ENCODE assay signal across 16 cellular contexts in genomic region chr6:157652601-157653363, GRCh38.
"Had no signal": no experiment of that assay in that cellular context is flagged by ENCODE, and none has a peak within 500 bp of the region (broad histone marks: within the 10 kb centered on the region; RNA-seq: fewer than 3 reads in every experiment).

No MANE protein-coding gene starts in this region.

- H3K27me3 ChIP-seq: stomach, testis had no signal

- H3K4me3 ChIP-seq: lower lobe of right lung, stomach, testis had no signal

- H3K27me3 Mint-ChIP-seq: activated naive CD8-positive, alpha-beta T cell treated with anti-CD3 and anti-CD28 coated beads for 36 hours had no signal

- DNase-seq: activated CD4-positive, CD25-positive, alpha-beta regulatory T cell treated with anti-CD3 and anti-CD28 coated beads, Interleukin-2, amount 50 U/mL, for 72 hours; activated CD8-positive, alpha-beta memory T cell treated with anti-CD3 and anti-CD28 coated beads for 24 hours; activated gamma-delta T cell treated with Interleukin-2 at 50 U/mL for 16 hours; activated naive CD8-positive, alpha-beta T cell treated with anti-CD3 and anti-CD28 coated beads for 36 hours; amniotic stem cell; endodermal cell; foreskin fibroblast; hippocampal formation; lower lobe of right lung; occipital lobe; retina; stimulated activated CD4-positive, alpha-beta T cell treated with anti-CD3 and anti-CD28 coated beads, Interleukin-2, amount 100 ng/mL, for 24 hours; stomach; testis had no signal

- H3K36me3 Mint-ChIP-seq: activated naive CD8-positive, alpha-beta T cell treated with anti-CD3 and anti-CD28 coated beads for 36 hours had no signal

- ATAC-seq: lower lobe of right lung had no signal

- H3K9me3 Mint-ChIP-seq: activated naive CD8-positive, alpha-beta T cell treated with anti-CD3 and anti-CD28 coated beads for 36 hours; endodermal cell; nephron had no signal

- H3K4me1 ChIP-seq: lower lobe of right lung, testis had no signal

- H3K27ac ChIP-seq: epithelial cell of prostate, lower lobe of right lung, stomach, testis had no signal

- H3K27ac Mint-ChIP-seq: activated naive CD8-positive, alpha-beta T cell treated with anti-CD3 and anti-CD28 coated beads for 36 hours; endodermal cell; nephron had no signal

- H3K4me3 Mint-ChIP-seq: activated naive CD8-positive, alpha-beta T cell treated with anti-CD3 and anti-CD28 coated beads for 36 hours; endodermal cell; nephron had no signal

- H3K9me3 ChIP-seq: lower lobe of right lung, stomach, testis had no signal
